15 cellular contexts compared by ENCODE assay signal in genomic region chr6:47146426-47147174, GRCh38.
DNase-seq lines count a peak whose midpoint lies in the region; ATAC-seq and TF ChIP-seq lines count a peak whose summit lies in the region.
"Had no signal": no experiment of that assay in that cellular context is flagged by ENCODE, and none has a peak within 500 bp of the region (broad histone marks: within the 10 kb centered on the region; RNA-seq: fewer than 3 reads in every experiment).

No MANE protein-coding gene starts in this region.

- H3K36me3 ChIP-seq in hepatocyte (replicated peaks; ENCODE audit: insufficient read depth, low read depth) = no peaks in the 10 kb centered on the region
- H3K36me3 ChIP-seq in urinary bladder (ENCODE audit: insufficient read depth) = no peaks in the 10 kb centered on the region
- no peaks in the 10 kb centered on the region for H3K36me3 ChIP-seq in Karpas-422 (ENCODE audit: insufficient read depth, low read length)
- H3K36me3 ChIP-seq: transverse colon had no signal

- H3K4me1 ChIP-seq in hepatocyte (ENCODE audit: insufficient read depth) (peaks cover 18% of the 10 kb centered on the region), urinary bladder (ENCODE audit: insufficient read depth) (no peaks in the 10 kb centered on the region), Karpas-422 (ENCODE audit: low read length) (0 out of 2 replicates have a peak, but pooled peaks cover 2% of the 10 kb centered on the region)

- intact Hi-C loops in Right ventricle myocardium superior (cut with DNase I) (loop anchor here (10.0 kb wide), 1 partner anchor 98 kb away; no protein-coding TSS in a partner anchor), cardiac septum (cut with DNase I) (no loop called here)

- H3K79me2 ChIP-seq in hepatocyte (no peaks in the 10 kb centered on the region), Karpas-422 (ENCODE audit: low read length) (no peaks in the 10 kb centered on the region)

- no peak overlapping the region for H3K9ac ChIP-seq in Karpas-422 (ENCODE audit: low read length)

- H3K27me3 ChIP-seq in hepatocyte (no peaks in the 10 kb centered on the region), Karpas-422 (ENCODE audit: low read length) (no peaks in the 10 kb centered on the region)
- H3K27me3 ChIP-seq: transverse colon had no signal

- H3K27ac ChIP-seq in hepatocyte (no peak overlapping the region), urinary bladder (ENCODE audit: low read depth) (peak overlapping the region; percentile 49), Karpas-422 (ENCODE audit: low read length) (no peak overlapping the region)
- H3K27ac ChIP-seq: skin epidermis, transverse colon had no signal

- ATAC-seq in Right ventricle myocardium superior (ENCODE audit: poor library complexity) = peak; percentile 69

- H3K9me3 ChIP-seq in hepatocyte (ENCODE audit: low read depth) = no peaks in the 10 kb centered on the region
- no peaks in the 10 kb centered on the region for H3K9me3 ChIP-seq in Karpas-422 (ENCODE audit: low read length)
- H3K9me3 ChIP-seq: transverse colon had no signal

- DNase-seq in Right ventricle myocardium superior (no peak), cardiac septum (ENCODE audit: low spot score) (no peak), amniotic epithelial cell (ENCODE audit: low read depth) (peak; percentile 39), hepatocyte (ENCODE audit: low spot score) (no peak), Karpas-422 (no peak)
- no peak for DNase-seq in activated CD8-positive, alpha-beta memory T cell treated with anti-CD3 and anti-CD28 coated beads for 24 hours
- DNase-seq in stimulated activated CD8-positive, alpha-beta memory T cell treated with anti-CD3 and anti-CD28 coated beads, Interleukin-4, amount 100 ng/mL, for 48 hours = no peak
- DNase-seq: activated CD8-positive, alpha-beta memory T cell treated with anti-CD3 and anti-CD28 coated beads, Interleukin-2, amount 50 U/mL, for 4 hours; amygdala; DND-41; effector memory CD4-positive, alpha-beta T cell; NCI-H187; transverse colon had no signal

- WGBS in hepatocyte (ENCODE audit: low lambda C conversion rate, missing lambda C conversion rate) = 54% methylated on average over 2 of the region's 2 CpGs
- 68% methylated on average over 2 of the region's 2 CpGs for WGBS in urinary bladder

- H2AFZ ChIP-seq in hepatocyte (no peak overlapping the region), Karpas-422 (ENCODE audit: low read length) (no peak overlapping the region)

- H4K20me1 ChIP-seq in hepatocyte (ENCODE audit: insufficient read depth, poor library complexity, severe bottlenecking) (no peaks in the 10 kb centered on the region), Karpas-422 (ENCODE audit: insufficient read depth, low read depth, low read length) (no peaks in the 10 kb centered on the region)

- TF ChIP-seq CTCF in hepatocyte (IDR thresholded peaks at IDR 0.05; ENCODE audit: poor library complexity) = no peak

- H3K9me2 ChIP-seq in hepatocyte (replicated peaks; ENCODE audit: insufficient read depth) = no peaks in the 10 kb centered on the region
- H3K9me2 ChIP-seq in Karpas-422 (replicated peaks; ENCODE audit: insufficient read depth, low read length) = no peaks in the 10 kb centered on the region

- no peak overlapping the region for H3K4me3 ChIP-seq in hepatocyte
- H3K4me3 ChIP-seq in urinary bladder (ENCODE audit: low read depth, low read length) = no peak overlapping the region
- H3K4me3 ChIP-seq in Karpas-422 (ENCODE audit: low read length) = no peak overlapping the region
- H3K4me3 ChIP-seq: skin epidermis, transverse colon had no signal

- H3K4me2 ChIP-seq in hepatocyte (peak overlapping the region; percentile 10), Karpas-422 (ENCODE audit: low read depth, low read length, poor library complexity, severe bottlenecking) (no peak overlapping the region)
